ENCODE assay signal across 8 cellular contexts in genomic region chr17:50139950-50140885, GRCh38. TPM values are rescaled to one million over a fixed set of nuclear protein-coding genes. Genes with fewer than 3 reads are reported as not detected.
DNase-seq lines count a peak whose midpoint lies in the region; ATAC-seq and TF ChIP-seq lines count a peak whose summit lies in the region.

No MANE protein-coding gene starts in this region.

- peak; percentile 62 for DNase-seq in DMS53 treated with DMSO at 0.1 percent for 48 hours (lab: John Stamatoyannopoulos, UW; ENCODE audit: unreplicated experiment)
- DNase-seq in NOMO-1 treated with DMSO at 0.1 percent for 48 hours (lab: John Stamatoyannopoulos, UW; ENCODE audit: unreplicated experiment): peak; percentile 69
- DNase-seq in activated CD8-positive, alpha-beta memory T cell treated with anti-CD3 and anti-CD28 coated beads, Interleukin-2, amount 10 ng/mL, durations not matched to agents 7 days and 5 days: peak; percentile 88
- DNase-seq in endothelial cell (ENCODE audit: low spot score): peak; percentile 87
- DNase-seq in mucosa of gallbladder (ENCODE audit: low spot score): peak; percentile 82
- no peak for DNase-seq in neuronal stem cell (ENCODE audit: low spot score)

- no peak overlapping the region for H2AK5ac ChIP-seq in neuronal stem cell (ENCODE audit: low read depth, low read length)

- no peak overlapping the region for H3K14ac ChIP-seq in neuronal stem cell (ENCODE audit: low read length)

- H3K36me3 Mint-ChIP-seq in activated CD8-positive, alpha-beta memory T cell treated with anti-CD3 and anti-CD28 coated beads, Interleukin-2, amount 10 ng/mL, durations not matched to agents 7 days and 5 days: peaks cover 72% of the 10 kb centered on the region
- H3K36me3 Mint-ChIP-seq in endothelial cell (ENCODE audit: low read depth, unreplicated experiment): peaks cover 80% of the 10 kb centered on the region
- H3K36me3 Mint-ChIP-seq in stimulated activated memory B cell treated with anti-CD40 and anti-IgM and Interleukin-4, amounts not matched to agents 10 μg/mL and 1 μg/mL and 100 μg/mL, for 72 hours: peaks cover 98% of the 10 kb centered on the region

- H3K18ac ChIP-seq in neuronal stem cell (ENCODE audit: low read length): no peak overlapping the region

- peaks cover 74 to 99% of the 10 kb centered on the region in 2 donors for H3K36me3 ChIP-seq in neuronal stem cell (replicated peaks in 1 of 2; ENCODE audit: control insufficient read depth in 2 of 2, insufficient read depth in 2 of 2, low read length in 2 of 2)

- peaks cover 0 to 9% of the 10 kb centered on the region in 2 donors for H3K9me3 ChIP-seq in neuronal stem cell (replicated peaks in 1 of 2; ENCODE audit: control insufficient read depth in 2 of 2, insufficient read depth in 1 of 2, low read depth in 1 of 2, low read length in 2 of 2)

- H3K4me3 ChIP-seq in neuronal stem cell (ENCODE audit: low read length in 2 of 2): no peak overlapping the region

- H3K9ac ChIP-seq in neuronal stem cell (ENCODE audit: low read depth, low read length, poor library complexity): no peak overlapping the region

- no peak overlapping the region for H3K27ac ChIP-seq in neuronal stem cell (replicated peaks; ENCODE audit: low read length)

- no peak overlapping the region for H2BK5ac ChIP-seq in neuronal stem cell (ENCODE audit: low read length)

- H3K4ac ChIP-seq in neuronal stem cell (ENCODE audit: low read length): no peak overlapping the region

- peak; percentile 47 for ATAC-seq in HG02610 (IDR thresholded peaks at IDR 0.05; ENCODE audit: unreplicated experiment)
- peak; percentile 88 for ATAC-seq in activated CD8-positive, alpha-beta memory T cell treated with anti-CD3 and anti-CD28 coated beads, Interleukin-2, amount 10 ng/mL, durations not matched to agents 7 days and 5 days
- peak; percentile 83 for ATAC-seq in stimulated activated memory B cell treated with anti-CD40 and anti-IgM and Interleukin-4, amounts not matched to agents 10 μg/mL and 1 μg/mL and 100 μg/mL, for 72 hours

- H2BK15ac ChIP-seq in neuronal stem cell (ENCODE audit: low read length): no peak overlapping the region

- H3K9me3 Mint-ChIP-seq in activated CD8-positive, alpha-beta memory T cell treated with anti-CD3 and anti-CD28 coated beads, Interleukin-2, amount 10 ng/mL, durations not matched to agents 7 days and 5 days (ENCODE audit: low read depth): no peaks in the 10 kb centered on the region
- no peaks in the 10 kb centered on the region for H3K9me3 Mint-ChIP-seq in endothelial cell (ENCODE audit: unreplicated experiment)
- H3K9me3 Mint-ChIP-seq in stimulated activated memory B cell treated with anti-CD40 and anti-IgM and Interleukin-4, amounts not matched to agents 10 μg/mL and 1 μg/mL and 100 μg/mL, for 72 hours: no peaks in the 10 kb centered on the region

- H3K4me3 Mint-ChIP-seq in activated CD8-positive, alpha-beta memory T cell treated with anti-CD3 and anti-CD28 coated beads, Interleukin-2, amount 10 ng/mL, durations not matched to agents 7 days and 5 days: peak overlapping the region; percentile 12
- H3K4me3 Mint-ChIP-seq in endothelial cell (ENCODE audit: unreplicated experiment): peak overlapping the region; percentile 81
- peak overlapping the region; percentile 15 for H3K4me3 Mint-ChIP-seq in stimulated activated memory B cell treated with anti-CD40 and anti-IgM and Interleukin-4, amounts not matched to agents 10 μg/mL and 1 μg/mL and 100 μg/mL, for 72 hours

- H3K23ac ChIP-seq in neuronal stem cell (ENCODE audit: low read depth, low read length, poor library complexity): no peak overlapping the region

- H3K4me1 Mint-ChIP-seq in activated CD8-positive, alpha-beta memory T cell treated with anti-CD3 and anti-CD28 coated beads, Interleukin-2, amount 10 ng/mL, durations not matched to agents 7 days and 5 days: peaks cover 49% of the 10 kb centered on the region
- peaks cover 57% of the 10 kb centered on the region for H3K4me1 Mint-ChIP-seq in endothelial cell (ENCODE audit: unreplicated experiment)
- peaks cover 78% of the 10 kb centered on the region for H3K4me1 Mint-ChIP-seq in stimulated activated memory B cell treated with anti-CD40 and anti-IgM and Interleukin-4, amounts not matched to agents 10 μg/mL and 1 μg/mL and 100 μg/mL, for 72 hours

- no peak overlapping the region for H4K8ac ChIP-seq in neuronal stem cell (ENCODE audit: low read depth, low read length)

- no peak overlapping the region for H3K4me2 ChIP-seq in neuronal stem cell (ENCODE audit: insufficient read depth, low read length, poor library complexity, severe bottlenecking)

- no peak overlapping the region for H2AFZ ChIP-seq in neuronal stem cell (ENCODE audit: low read length)

- H3K27me3 Mint-ChIP-seq in activated CD8-positive, alpha-beta memory T cell treated with anti-CD3 and anti-CD28 coated beads, Interleukin-2, amount 10 ng/mL, durations not matched to agents 7 days and 5 days: no peaks in the 10 kb centered on the region
- peaks cover 30% of the 10 kb centered on the region for H3K27me3 Mint-ChIP-seq in endothelial cell (ENCODE audit: unreplicated experiment)
- H3K27me3 Mint-ChIP-seq in stimulated activated memory B cell treated with anti-CD40 and anti-IgM and Interleukin-4, amounts not matched to agents 10 μg/mL and 1 μg/mL and 100 μg/mL, for 72 hours: no peaks in the 10 kb centered on the region

- no peak overlapping the region for H4K91ac ChIP-seq in neuronal stem cell (ENCODE audit: low read depth, low read length, poor library complexity)

- no CpG with 5 or more reads among the region's 19 CpGs for WGBS in neuronal stem cell (ENCODE audit: extremely low coverage in 2 of 2, insufficient read length in 2 of 2, insufficient replicate concordance in 1 of 2), 2 donors

- H2BK12ac ChIP-seq in neuronal stem cell (ENCODE audit: low read length): no peak overlapping the region

- peaks cover 0 to 1% of the 10 kb centered on the region in 2 donors for H3K4me1 ChIP-seq in neuronal stem cell (ENCODE audit: control insufficient read depth in 2 of 2, insufficient read depth in 1 of 2, low read depth in 1 of 2, low read length in 2 of 2)

- H3K79me1 ChIP-seq in neuronal stem cell (ENCODE audit: low read depth, low read length): peaks cover 4% of the 10 kb centered on the region

- peak overlapping the region; percentile 79 for H3K27ac Mint-ChIP-seq in activated CD8-positive, alpha-beta memory T cell treated with anti-CD3 and anti-CD28 coated beads, Interleukin-2, amount 10 ng/mL, durations not matched to agents 7 days and 5 days
- H3K27ac Mint-ChIP-seq in endothelial cell (ENCODE audit: unreplicated experiment): peak overlapping the region; percentile 82
- H3K27ac Mint-ChIP-seq in stimulated activated memory B cell treated with anti-CD40 and anti-IgM and Interleukin-4, amounts not matched to agents 10 μg/mL and 1 μg/mL and 100 μg/mL, for 72 hours: peak overlapping the region; percentile 53

- no peaks in the 10 kb centered on the region for H3K27me3 ChIP-seq in neuronal stem cell (ENCODE audit: control insufficient read depth in 3 of 3, insufficient read depth in 3 of 3, low read depth in 1 of 3, low read length in 3 of 3)

- H2BK120ac ChIP-seq in neuronal stem cell (ENCODE audit: low read depth, low read length): no peak overlapping the region

- peak; percentile 96 for TF ChIP-seq CTCF in endothelial cell (IDR thresholded peaks at IDR 0.05; ENCODE audit: unreplicated experiment)

- CTCF ChIA-PET in activated CD8-positive, alpha-beta memory T cell treated with anti-CD3 and anti-CD28 coated beads, Interleukin-2, amount 10 ng/mL, durations not matched to agents 7 days and 5 days (lab: Charles Lee): interaction anchor here (0.9 to 5.5 kb wide), 18 partner anchors 9 to 257 kb away, joined by 3 to 66 read pairs (median 6); partner anchors contain the start of genes LRRC59, PPP1R9B, SAMD14 and TMEM92

RNA-seq across cellular contexts. Expression of gene SAMD14, which starts 10.3 kb away (rescaled TPM):
- total RNA-seq in activated CD8-positive, alpha-beta memory T cell treated with anti-CD3 and anti-CD28 coated beads, Interleukin-2, amount 10 ng/mL, durations not matched to agents 7 days and 5 days: 1 to 10 TPM in 1 of 2 experiments, under 1 TPM in 1; 0.35 to 1.1 TPM
- total RNA-seq in endothelial cell (ENCODE audit: unreplicated experiment) (82.0 TPM), mucosa of gallbladder (8.8 TPM)
- 31.6 TPM for polyA plus RNA-seq in neuronal stem cell (2013, experiment 1 of 2)
- polyA plus RNA-seq in neuronal stem cell (2013, experiment 2 of 2): 33.4 TPM

RNA-seq across cellular contexts. Expression of gene PPP1R9B, which starts 10.3 kb away (rescaled TPM):
- 100 to 1,000 TPM; 108 to 121 TPM for total RNA-seq in activated CD8-positive, alpha-beta memory T cell treated with anti-CD3 and anti-CD28 coated beads, Interleukin-2, amount 10 ng/mL, durations not matched to agents 7 days and 5 days
- 101 TPM for total RNA-seq in endothelial cell (ENCODE audit: unreplicated experiment)
- 61.5 TPM for total RNA-seq in mucosa of gallbladder
- polyA plus RNA-seq in neuronal stem cell (2013, experiment 1 of 2): 19.8 TPM
- polyA plus RNA-seq in neuronal stem cell (2013, experiment 2 of 2): 19.4 TPM

RNA-seq across cellular contexts. Expression of gene SGCA, which starts 25.6 kb away (rescaled TPM):
- under 1 TPM in 1 of 2 experiments, not detected in 1; 0.23 TPM for total RNA-seq in activated CD8-positive, alpha-beta memory T cell treated with anti-CD3 and anti-CD28 coated beads, Interleukin-2, amount 10 ng/mL, durations not matched to agents 7 days and 5 days
- not detected for total RNA-seq in endothelial cell (ENCODE audit: unreplicated experiment)
- total RNA-seq in mucosa of gallbladder: 23.5 TPM
- 0.57 TPM for polyA plus RNA-seq in neuronal stem cell (2013, experiment 1 of 2)
- 0.35 TPM for polyA plus RNA-seq in neuronal stem cell (2013, experiment 2 of 2)

RNA-seq across cellular contexts. Expression of gene PDK2, which starts 45.1 kb away (rescaled TPM):
- 10 to 100 TPM; 13.6 to 20.9 TPM for total RNA-seq in activated CD8-positive, alpha-beta memory T cell treated with anti-CD3 and anti-CD28 coated beads, Interleukin-2, amount 10 ng/mL, durations not matched to agents 7 days and 5 days
- total RNA-seq in endothelial cell (ENCODE audit: unreplicated experiment) (37.1 TPM), mucosa of gallbladder (64.7 TPM)
- 40.5 TPM for polyA plus RNA-seq in neuronal stem cell (2013, experiment 1 of 2)
- polyA plus RNA-seq in neuronal stem cell (2013, experiment 2 of 2): 39.2 TPM

Comparison
In these comparisons a context has a peak if more than half of its experiments do, and no peak if none do; other contexts are left out.
1. H3K4me3 Mint-ChIP-seq: peak in every context shown above with its lines; median percentile 81 in endothelial cell; 15 in stimulated activated memory B cell treated with anti-CD40 and anti-IgM and Interleukin-4, amounts not matched to agents 10 μg/mL and 1 μg/mL and 100 μg/mL, for 72 hours; 12 in activated CD8-positive, alpha-beta memory T cell treated with anti-CD3 and anti-CD28 coated beads, Interleukin-2, amount 10 ng/mL, durations not matched to agents 7 days and 5 days.
2. RNA of gene SGCA, which starts 25.6 kb away (total RNA-seq): 23.5 TPM in mucosa of gallbladder (single experiment); 0.23 TPM in activated CD8-positive, alpha-beta memory T cell treated with anti-CD3 and anti-CD28 coated beads, Interleukin-2, amount 10 ng/mL, durations not matched to agents 7 days and 5 days and not detected in endothelial cell (single experiment); every median in the first group is over 10 times any median in the second.
3. Peak in every context shown above with its lines, with median percentiles within 50 percentile points of each other: ATAC-seq and H3K27ac Mint-ChIP-seq.